33 cellular contexts compared by ENCODE assay signal in the genomic region with DNA sequence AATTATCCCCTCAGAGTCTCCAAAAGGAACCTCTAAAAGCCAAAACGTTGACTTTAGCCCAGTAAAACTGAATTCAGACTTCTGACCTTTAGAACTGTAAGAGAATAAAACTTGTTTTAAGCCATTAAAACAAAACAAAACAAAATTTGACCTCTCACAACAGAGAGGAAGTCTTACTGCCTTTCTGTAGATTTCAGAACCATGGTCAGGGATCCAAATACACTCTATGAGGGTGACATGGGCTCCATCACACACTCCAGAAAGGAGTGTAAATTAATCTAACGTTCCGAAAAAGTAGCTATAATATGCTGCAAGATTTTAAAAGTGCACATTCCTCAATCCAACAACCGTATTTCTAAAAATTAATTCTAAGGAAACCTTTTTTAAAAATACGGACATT. TPM values are rescaled to one million over a fixed set of nuclear protein-coding genes. Genes with fewer than 3 reads are reported as not detected.
"Had no signal": no experiment of that assay in that cellular context is flagged by ENCODE, and none has a peak within 500 bp of the region (broad histone marks: within the 10 kb centered on the region; RNA-seq: fewer than 3 reads in every experiment).

No MANE protein-coding gene starts in this region.

- DNase-seq: activated CD4-positive, alpha-beta memory T cell treated with anti-CD3 and anti-CD28 coated beads, Interleukin-2, amount 10 ng/mL, durations not matched to agents 7 days and 5 days; activated CD4-positive, alpha-beta T cell treated with anti-CD3 and anti-CD28 coated beads, Interleukin-2, amount 10 ng/mL, durations not matched to agents 24 days and 14 days; activated CD4-positive, CD25-positive, alpha-beta regulatory T cell treated with anti-CD3 and anti-CD28 coated beads, Interleukin-2, amount 50 U/mL, for 72 hours; activated CD8-positive, alpha-beta memory T cell treated with anti-CD3 and anti-CD28 coated beads, Interleukin-2, amount 50 U/mL, for 48 hours; activated T-cell treated with anti-CD3 and anti-CD28 coated beads, Interleukin-2, amount 50 U/mL, for 24 hours; cerebellar nuclear complex; effector memory CD8-positive, alpha-beta T cell; heart left ventricle; hypothalamus; immature natural killer cell; kidney; left colon; naive thymus-derived CD4-positive, alpha-beta T cell; ovary; stimulated activated CD4-positive, alpha-beta T cell treated with anti-CD3 and anti-CD28 coated beads, Interleukin-12 subunit alpha, Interleukin-12 subunit beta, amount 100 ng/mL, for 4 hours; stimulated activated CD4-positive, alpha-beta T cell treated with anti-CD3 and anti-CD28 coated beads, Interleukin-4, amount 100 ng/mL, for 1 hour; stimulated activated naive CD8-positive, alpha-beta T cell treated with anti-CD3 and anti-CD28 coated beads, Interleukin-15, Interleukin-2, amounts not matched to agents 100 U/mL and 50 U/mL, for 24 hours; T-helper 17 cell; T1000; testis; transverse colon; uterus; WERI-Rb-1 had no signal

- H3K27me3 Mint-ChIP-seq: activated CD4-positive, alpha-beta memory T cell treated with anti-CD3 and anti-CD28 coated beads, Interleukin-2, amount 10 ng/mL, durations not matched to agents 7 days and 5 days; activated CD4-positive, alpha-beta T cell treated with anti-CD3 and anti-CD28 coated beads, Interleukin-2, amount 10 ng/mL, durations not matched to agents 24 days and 14 days; activated T-cell treated with anti-CD3 and anti-CD28 coated beads, Interleukin-2, amount 50 U/mL, for 24 hours; activated T-helper 17 cell treated with anti-CD3 and anti-CD28 coated beads, Interleukin-2, amount 50 U/mL, for 72 hours; effector memory CD8-positive, alpha-beta T cell; naive thymus-derived CD4-positive, alpha-beta T cell; T-helper 17 cell had no signal

- H3K4me3 ChIP-seq: coronary artery, heart left ventricle, ovary, skin epidermis, testis, transverse colon, uterus had no signal

- H3K4me1 Mint-ChIP-seq: activated CD4-positive, alpha-beta memory T cell treated with anti-CD3 and anti-CD28 coated beads, Interleukin-2, amount 10 ng/mL, durations not matched to agents 7 days and 5 days; activated CD4-positive, alpha-beta T cell treated with anti-CD3 and anti-CD28 coated beads, Interleukin-2, amount 10 ng/mL, durations not matched to agents 24 days and 14 days; activated T-helper 17 cell treated with anti-CD3 and anti-CD28 coated beads, Interleukin-2, amount 50 U/mL, for 72 hours; immature natural killer cell; mesothelial cell of epicardium had no signal

- H3K9me3 ChIP-seq: heart left ventricle, ovary, testis, transverse colon, uterus had no signal

- H3K27ac Mint-ChIP-seq: activated CD4-positive, alpha-beta memory T cell treated with anti-CD3 and anti-CD28 coated beads, Interleukin-2, amount 10 ng/mL, durations not matched to agents 7 days and 5 days; activated CD4-positive, alpha-beta T cell treated with anti-CD3 and anti-CD28 coated beads, Interleukin-2, amount 10 ng/mL, durations not matched to agents 24 days and 14 days; activated naive CD4-positive, alpha-beta T cell treated with anti-CD3 and anti-CD28 coated beads, Interleukin-2, amount 50 U/mL, for 72 hours; activated T-cell treated with anti-CD3 and anti-CD28 coated beads, Interleukin-2, amount 50 U/mL, for 24 hours; activated T-helper 17 cell treated with anti-CD3 and anti-CD28 coated beads, Interleukin-2, amount 50 U/mL, for 72 hours; effector memory CD8-positive, alpha-beta T cell; immature natural killer cell; mesothelial cell of epicardium; naive thymus-derived CD4-positive, alpha-beta T cell; progenitor cell of endocrine pancreas; T-helper 17 cell had no signal

- H3K36me3 Mint-ChIP-seq: mesothelial cell of epicardium had no signal

- H3K36me3 ChIP-seq: ovary, transverse colon, uterus, WERI-Rb-1 had no signal

- H3K27me3 ChIP-seq: foreskin keratinocyte, heart left ventricle, ovary, testis, transverse colon, uterus had no signal

- H3K4me1 ChIP-seq: foreskin keratinocyte, heart left ventricle, testis, transverse colon, uterus had no signal

- H3K4me3 Mint-ChIP-seq: activated CD4-positive, alpha-beta memory T cell treated with anti-CD3 and anti-CD28 coated beads, Interleukin-2, amount 10 ng/mL, durations not matched to agents 7 days and 5 days; activated CD4-positive, alpha-beta T cell treated with anti-CD3 and anti-CD28 coated beads, Interleukin-2, amount 10 ng/mL, durations not matched to agents 24 days and 14 days; activated T-cell treated with anti-CD3 and anti-CD28 coated beads, Interleukin-2, amount 50 U/mL, for 24 hours; activated T-helper 17 cell treated with anti-CD3 and anti-CD28 coated beads, Interleukin-2, amount 50 U/mL, for 72 hours; effector memory CD8-positive, alpha-beta T cell; immature natural killer cell; mesothelial cell of epicardium; naive thymus-derived CD4-positive, alpha-beta T cell; T-helper 17 cell had no signal

- H3K27ac ChIP-seq: coronary artery, foreskin keratinocyte, heart left ventricle, ovary, skin epidermis, testis, transverse colon, uterus, WERI-Rb-1 had no signal

- ATAC-seq: activated naive CD4-positive, alpha-beta T cell treated with anti-CD3 and anti-CD28 coated beads, Interleukin-2, amount 50 U/mL, for 72 hours; activated T-helper 17 cell treated with anti-CD3 and anti-CD28 coated beads, Interleukin-2, amount 50 U/mL, for 72 hours; effector memory CD8-positive, alpha-beta T cell; esophagus mucosa; heart left ventricle; left colon; naive thymus-derived CD4-positive, alpha-beta T cell; sciatic nerve; stimulated activated naive CD8-positive, alpha-beta T cell treated with anti-CD3 and anti-CD28 coated beads, Interleukin-15, Interleukin-2, amounts not matched to agents 100 U/mL and 50 U/mL, for 24 hours; T-helper 17 cell had no signal

- H3K9me3 Mint-ChIP-seq: activated CD4-positive, alpha-beta T cell treated with anti-CD3 and anti-CD28 coated beads, Interleukin-2, amount 10 ng/mL, durations not matched to agents 24 days and 14 days; activated T-cell treated with anti-CD3 and anti-CD28 coated beads, Interleukin-2, amount 50 U/mL, for 24 hours; activated T-helper 17 cell treated with anti-CD3 and anti-CD28 coated beads, Interleukin-2, amount 50 U/mL, for 72 hours; immature natural killer cell had no signal

RNA-seq across cellular contexts. Expression of a gene that starts 50.9 kb away (rescaled TPM):
- total RNA-seq: activated CD4-positive, alpha-beta memory T cell treated with anti-CD3 and anti-CD28 coated beads, Interleukin-2, amount 10 ng/mL, durations not matched to agents 7 days and 5 days; activated CD4-positive, alpha-beta T cell treated with anti-CD3 and anti-CD28 coated beads, Interleukin-2, amount 10 ng/mL, durations not matched to agents 24 days and 14 days; activated naive CD4-positive, alpha-beta T cell treated with anti-CD3 and anti-CD28 coated beads, Interleukin-2, amount 50 U/mL, for 72 hours; activated T-helper 17 cell treated with anti-CD3 and anti-CD28 coated beads, Interleukin-2, amount 50 U/mL, for 72 hours; endothelial cell of umbilical vein; naive thymus-derived CD4-positive, alpha-beta T cell; T-helper 17 cell had no signal
- polyA plus RNA-seq: endothelial cell of umbilical vein; immature natural killer cell; naive thymus-derived CD4-positive, alpha-beta T cell had no signal
